ENCODE assay signal across 8 cellular contexts in genomic region chr9:38008168-38009034, GRCh38.
A peak's percentile ranks its signal among the peaks of the same experiment; 100 is the strongest.
DNase-seq lines count a peak whose midpoint lies in the region; ATAC-seq lines count a peak whose summit lies in the region.

No MANE protein-coding gene starts in this region.

- POLR2A ChIA-PET in activated naive CD8-positive, alpha-beta T cell treated with anti-CD3 and anti-CD28 coated beads, Interleukin-2, amount 10 ng/mL, durations not matched to agents 7 days and 5 days (lab: Charles Lee): no interaction called here

- peak overlapping the region; percentile 80 for H3K27ac Mint-ChIP-seq in activated naive CD8-positive, alpha-beta T cell treated with anti-CD3 and anti-CD28 coated beads, Interleukin-2, amount 10 ng/mL, durations not matched to agents 7 days and 5 days

- no peaks in the 10 kb centered on the region for H3K36me3 Mint-ChIP-seq in activated naive CD8-positive, alpha-beta T cell treated with anti-CD3 and anti-CD28 coated beads, Interleukin-2, amount 10 ng/mL, durations not matched to agents 7 days and 5 days

- H3K27me3 ChIP-seq in iPS-20b (ENCODE audit: insufficient read depth, low read length): no peaks in the 10 kb centered on the region

- no peaks in the 10 kb centered on the region for H3K9me3 Mint-ChIP-seq in activated naive CD8-positive, alpha-beta T cell treated with anti-CD3 and anti-CD28 coated beads, Interleukin-2, amount 10 ng/mL, durations not matched to agents 7 days and 5 days

- H3K4me3 ChIP-seq in iPS-20b (ENCODE audit: low read length): no peak overlapping the region

- H3K9ac ChIP-seq in iPS-20b (ENCODE audit: low read depth, low read length): peak overlapping the region; percentile 24; the same call in 1 of the 2 replicates

- H3K4me1 Mint-ChIP-seq in activated naive CD8-positive, alpha-beta T cell treated with anti-CD3 and anti-CD28 coated beads, Interleukin-2, amount 10 ng/mL, durations not matched to agents 7 days and 5 days: peaks cover 26% of the 10 kb centered on the region

- no peak overlapping the region for H3K27ac ChIP-seq in iPS-20b (ENCODE audit: low read length)

- ATAC-seq in HG02870 (IDR thresholded peaks at IDR 0.05; ENCODE audit: unreplicated experiment): peak; percentile 79
- peak; percentile 48 for ATAC-seq in activated naive CD8-positive, alpha-beta T cell treated with anti-CD3 and anti-CD28 coated beads, Interleukin-2, amount 10 ng/mL, durations not matched to agents 7 days and 5 days (ENCODE audit: low read depth)

- H3K36me3 ChIP-seq in iPS-20b (ENCODE audit: insufficient read depth, low read depth, low read length): no peaks in the 10 kb centered on the region

- no peaks in the 10 kb centered on the region for H3K27me3 Mint-ChIP-seq in activated naive CD8-positive, alpha-beta T cell treated with anti-CD3 and anti-CD28 coated beads, Interleukin-2, amount 10 ng/mL, durations not matched to agents 7 days and 5 days

- H3K4me3 Mint-ChIP-seq in activated naive CD8-positive, alpha-beta T cell treated with anti-CD3 and anti-CD28 coated beads, Interleukin-2, amount 10 ng/mL, durations not matched to agents 7 days and 5 days: no peak overlapping the region

- peaks cover 28% of the 10 kb centered on the region for H3K4me1 ChIP-seq in iPS-20b (ENCODE audit: insufficient read depth, low read length)

- DNase-seq in activated T-cell treated with anti-CD3 and anti-CD28 coated beads for 24 hours (ENCODE audit: low read depth) (peak; percentile 38), NCI-H460 (ENCODE audit: extremely low read depth, low read depth) (peak; percentile 44), NCI-H2107 (lab: John Stamatoyannopoulos, UW) (no peak)
- DNase-seq in activated T-cell treated with anti-CD3 and anti-CD28 coated beads, Interleukin-2, amount 50 U/mL, for 1 hour: no peak
- peak; percentile 53 for DNase-seq in activated naive CD8-positive, alpha-beta T cell treated with anti-CD3 and anti-CD28 coated beads, Interleukin-2, amount 10 ng/mL, durations not matched to agents 7 days and 5 days
- DNase-seq in stimulated activated CD4-positive, alpha-beta T cell treated with anti-CD3 and anti-CD28 coated beads, Interleukin-4, amount 100 ng/mL, for 24 hours: peak; percentile 58

- no peaks in the 10 kb centered on the region for H3K9me3 ChIP-seq in iPS-20b (ENCODE audit: insufficient read depth, low read depth, low read length)

Comparison
In these comparisons a context has a peak if more than half of its experiments do, and no peak if none do; other contexts are left out.
1. DNase-seq: peak in activated T-cell treated with anti-CD3 and anti-CD28 coated beads for 24 hours (single experiment), NCI-H460 (single experiment), activated naive CD8-positive, alpha-beta T cell treated with anti-CD3 and anti-CD28 coated beads, Interleukin-2, amount 10 ng/mL, durations not matched to agents 7 days and 5 days (single experiment) and stimulated activated CD4-positive, alpha-beta T cell treated with anti-CD3 and anti-CD28 coated beads, Interleukin-4, amount 100 ng/mL, for 24 hours (single experiment); none in activated T-cell treated with anti-CD3 and anti-CD28 coated beads, Interleukin-2, amount 50 U/mL, for 1 hour (single experiment) and NCI-H2107 (single experiment).